Comparison of ENCODE assay signal across 25 cellular contexts in genomic region chr15:77057072-77057471, GRCh38. TPM values are rescaled to one million over a fixed set of nuclear protein-coding genes. Genes with fewer than 3 reads are reported as not detected.
DNase-seq lines count a peak whose midpoint lies in the region; ATAC-seq and TF ChIP-seq lines count a peak whose summit lies in the region.
"Had no signal": no experiment of that assay in that cellular context is flagged by ENCODE, and none has a peak within 500 bp of the region (broad histone marks: within the 10 kb centered on the region; RNA-seq: fewer than 3 reads in every experiment).

No MANE protein-coding gene starts in this region.

- no peak overlapping the region for H3K27ac ChIP-seq in KMS-11
- H3K27ac ChIP-seq: ovary, SJCRH30, stomach, thyroid gland had no signal

- DNase-seq in activated naive CD4-positive, alpha-beta T cell (lab: John Stamatoyannopoulos, UW), result no peak
- no peak for DNase-seq in chondrocyte (ENCODE audit: low spot score)
- no peak for DNase-seq in stimulated activated CD4-positive, alpha-beta T cell treated with anti-CD3 and anti-CD28 coated beads, Interleukin-4, amount 100 ng/mL, for 4 hours
- DNase-seq: activated CD4-positive, alpha-beta T cell treated with anti-CD3 and anti-CD28 coated beads for 4 hours; activated naive CD4-positive, alpha-beta T cell treated with anti-CD3 and anti-CD28 coated beads, Interleukin-2, amount 10 ng/mL, durations not matched to agents 7 days and 5 days; CD8-positive, alpha-beta memory T cell; DMS 273 treated with DMSO at 0.1 percent for 48 hours; hypothalamus; left colon; NCI-H1048; NCI-H1694; NCI-H446 treated with DMSO at 0.1 percent for 48 hours; nephron progenitor cell; ovary; SJCRH30; stomach; T-helper 9 cell; thyroid gland had no signal

- no peaks in the 10 kb centered on the region for H4K20me1 ChIP-seq in KMS-11 (ENCODE audit: insufficient read depth)

- H3K4me1 Mint-ChIP-seq in activated naive CD4-positive, alpha-beta T cell treated with anti-CD3 and anti-CD28 coated beads, Interleukin-2, amount 50 U/mL, for 24 hours, result peaks cover 56% of the 10 kb centered on the region
- peaks cover 65% of the 10 kb centered on the region for H3K4me1 Mint-ChIP-seq in chondrocyte (ENCODE audit: low read depth)
- H3K4me1 Mint-ChIP-seq in stimulated activated memory B cell treated with anti-CD40 and anti-IgM and Interleukin-4, amounts not matched to agents 10 μg/mL and 1 μg/mL and 100 μg/mL, for 72 hours, result peaks cover 65% of the 10 kb centered on the region

- H3K27me3 ChIP-seq in KMS-11 (ENCODE audit: insufficient read depth, low read depth), result no peaks in the 10 kb centered on the region
- H3K27me3 ChIP-seq: ovary, SJCRH30, stomach, thyroid gland had no signal

- no peaks in the 10 kb centered on the region for H3K9me3 Mint-ChIP-seq in activated naive CD4-positive, alpha-beta T cell treated with anti-CD3 and anti-CD28 coated beads, Interleukin-2, amount 50 U/mL, for 24 hours
- no peaks in the 10 kb centered on the region for H3K9me3 Mint-ChIP-seq in chondrocyte (ENCODE audit: low read depth)
- no peaks in the 10 kb centered on the region for H3K9me3 Mint-ChIP-seq in stimulated activated memory B cell treated with anti-CD40 and anti-IgM and Interleukin-4, amounts not matched to agents 10 μg/mL and 1 μg/mL and 100 μg/mL, for 72 hours
- H3K9me3 Mint-ChIP-seq: activated naive CD4-positive, alpha-beta T cell treated with anti-CD3 and anti-CD28 coated beads, Interleukin-2, amount 10 ng/mL, durations not matched to agents 7 days and 5 days; CD8-positive, alpha-beta memory T cell; nephron progenitor cell had no signal

- H3K27ac Mint-ChIP-seq in activated naive CD4-positive, alpha-beta T cell treated with anti-CD3 and anti-CD28 coated beads, Interleukin-2, amount 50 U/mL, for 24 hours, result peak overlapping the region; percentile 36
- peak overlapping the region; percentile 9 for H3K27ac Mint-ChIP-seq in chondrocyte (ENCODE audit: unreplicated experiment)
- peak overlapping the region; percentile 50 for H3K27ac Mint-ChIP-seq in stimulated activated memory B cell treated with anti-CD40 and anti-IgM and Interleukin-4, amounts not matched to agents 10 μg/mL and 1 μg/mL and 100 μg/mL, for 72 hours
- H3K27ac Mint-ChIP-seq: activated naive CD4-positive, alpha-beta T cell treated with anti-CD3 and anti-CD28 coated beads, Interleukin-2, amount 10 ng/mL, durations not matched to agents 7 days and 5 days; nephron progenitor cell had no signal

- ATAC-seq in stimulated activated memory B cell treated with anti-CD40 and anti-IgM and Interleukin-4, amounts not matched to agents 10 μg/mL and 1 μg/mL and 100 μg/mL, for 72 hours, result no peak
- ATAC-seq in GM18870 (IDR thresholded peaks at IDR 0.05; ENCODE audit: unreplicated experiment) (no peak), esophagus mucosa (no peak)
- ATAC-seq: left colon had no signal

- peaks cover 79% of the 10 kb centered on the region for H3K79me2 ChIP-seq in KMS-11 (ENCODE audit: insufficient read depth, low read depth)

- peaks cover 71% of the 10 kb centered on the region for H3K4me1 ChIP-seq in KMS-11 (ENCODE audit: low read depth, poor library complexity, severe bottlenecking)

- peak overlapping the region; percentile 13; the same call in 1 of the 2 replicates for H3K4me2 ChIP-seq in KMS-11
- H3K4me2 ChIP-seq: smooth muscle cell had no signal

- H3K4me3 ChIP-seq in KMS-11 (IDR thresholded peaks at IDR 0.05; ENCODE audit: insufficient read depth, low read depth, low read length), result no peak overlapping the region
- H3K4me3 ChIP-seq: ovary, SJCRH30, smooth muscle cell, stomach, thyroid gland had no signal

- H3K9ac ChIP-seq in KMS-11, result no peak overlapping the region

- peaks cover 6% of the 10 kb centered on the region for H3K36me3 Mint-ChIP-seq in activated naive CD4-positive, alpha-beta T cell treated with anti-CD3 and anti-CD28 coated beads, Interleukin-2, amount 50 U/mL, for 24 hours
- peaks cover 12% of the 10 kb centered on the region for H3K36me3 Mint-ChIP-seq in chondrocyte (ENCODE audit: low read depth)
- peaks cover 18% of the 10 kb centered on the region for H3K36me3 Mint-ChIP-seq in stimulated activated memory B cell treated with anti-CD40 and anti-IgM and Interleukin-4, amounts not matched to agents 10 μg/mL and 1 μg/mL and 100 μg/mL, for 72 hours

- no peak overlapping the region for H2AFZ ChIP-seq in KMS-11 (ENCODE audit: low read depth)

- H3K4me3 Mint-ChIP-seq in activated naive CD4-positive, alpha-beta T cell treated with anti-CD3 and anti-CD28 coated beads, Interleukin-2, amount 50 U/mL, for 24 hours, result no peak overlapping the region
- no peak overlapping the region for H3K4me3 Mint-ChIP-seq in chondrocyte (ENCODE audit: unreplicated experiment)
- no peak overlapping the region for H3K4me3 Mint-ChIP-seq in stimulated activated memory B cell treated with anti-CD40 and anti-IgM and Interleukin-4, amounts not matched to agents 10 μg/mL and 1 μg/mL and 100 μg/mL, for 72 hours
- H3K4me3 Mint-ChIP-seq: activated naive CD4-positive, alpha-beta T cell treated with anti-CD3 and anti-CD28 coated beads, Interleukin-2, amount 10 ng/mL, durations not matched to agents 7 days and 5 days; B cell; CD8-positive, alpha-beta memory T cell; nephron progenitor cell had no signal

- no peaks in the 10 kb centered on the region; the same call in 1 of the 2 replicates for H3K36me3 ChIP-seq in KMS-11 (ENCODE audit: insufficient read depth)
- H3K36me3 ChIP-seq: ovary had no signal

- no peak for TF ChIP-seq CTCF in KMS-11 (conservative IDR thresholded peaks at IDR 0.05; ENCODE audit: low read depth, low read length)
- no peak for TF ChIP-seq CTCF in chondrocyte (IDR thresholded peaks at IDR 0.05)

- H3K27me3 Mint-ChIP-seq in activated naive CD4-positive, alpha-beta T cell treated with anti-CD3 and anti-CD28 coated beads, Interleukin-2, amount 50 U/mL, for 24 hours, result no peaks in the 10 kb centered on the region
- H3K27me3 Mint-ChIP-seq in chondrocyte (ENCODE audit: low read depth), result no peaks in the 10 kb centered on the region
- H3K27me3 Mint-ChIP-seq in stimulated activated memory B cell treated with anti-CD40 and anti-IgM and Interleukin-4, amounts not matched to agents 10 μg/mL and 1 μg/mL and 100 μg/mL, for 72 hours, result no peaks in the 10 kb centered on the region
- H3K27me3 Mint-ChIP-seq: activated naive CD4-positive, alpha-beta T cell treated with anti-CD3 and anti-CD28 coated beads, Interleukin-2, amount 10 ng/mL, durations not matched to agents 7 days and 5 days; B cell; CD8-positive, alpha-beta memory T cell had no signal

RNA-seq across cellular contexts. Expression of gene TSPAN3, which starts 13.8 kb away (rescaled TPM):
- 242 to 333 TPM (median 250 TPM) in 3 replicates for total RNA-seq in chondrocyte
- total RNA-seq in esophagus mucosa, result 60.8 TPM
